ENCODE assay signal across 9 cellular contexts in the genomic region with DNA sequence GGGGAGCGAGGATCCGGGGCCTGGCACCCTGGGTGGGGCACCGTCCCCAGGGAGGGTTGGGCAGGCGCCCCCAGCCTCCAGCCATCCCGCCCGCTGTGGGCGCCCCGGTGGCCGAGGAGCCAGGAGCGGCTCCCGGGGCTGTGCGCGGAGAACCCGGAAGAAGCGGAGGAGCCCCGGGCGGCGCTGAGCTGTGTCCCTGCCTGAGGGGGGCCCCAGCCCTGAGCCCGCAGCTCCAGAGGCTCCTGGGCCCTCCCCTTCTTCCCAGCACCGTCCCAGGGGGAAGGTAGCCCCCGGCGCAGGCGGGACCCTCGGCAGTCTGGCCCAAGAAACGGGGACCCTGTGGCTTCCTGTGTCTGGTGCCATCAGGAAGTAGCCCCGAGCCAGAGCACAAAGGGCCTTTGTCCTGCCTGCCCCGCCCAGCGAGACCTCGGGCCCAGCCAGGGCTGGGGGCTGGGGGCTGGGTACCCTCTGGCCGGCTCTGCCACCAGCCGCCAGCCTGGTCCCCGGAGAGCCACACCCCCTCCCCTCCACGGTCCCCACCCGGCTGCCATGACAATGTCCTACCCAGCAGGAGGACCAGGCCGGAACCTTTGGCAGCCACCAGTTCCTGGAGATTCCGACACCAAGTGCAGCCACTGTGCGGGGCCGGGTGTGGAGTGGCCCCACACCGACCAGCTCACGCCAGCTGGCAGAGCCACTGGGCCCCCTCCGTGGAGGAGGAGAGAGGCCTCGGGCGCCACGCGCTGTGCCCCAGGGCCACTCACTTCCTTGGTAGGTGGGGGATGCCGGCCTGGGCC. TPM values are rescaled to one million over a fixed set of nuclear protein-coding genes. Genes with fewer than 3 reads are reported as not detected.
DNase-seq lines count a peak whose midpoint lies in the region; ATAC-seq and TF ChIP-seq lines count a peak whose summit lies in the region.
"Had no signal": no experiment of that assay in that cellular context is flagged by ENCODE, and none has a peak within 500 bp of the region (broad histone marks: within the 10 kb centered on the region; RNA-seq: fewer than 3 reads in every experiment).

No MANE protein-coding gene starts in this region.

- H3K27me3 ChIP-seq in fibroblast of lung (ENCODE audit: control insufficient read depth, insufficient read depth, low read length): no peaks in the 10 kb centered on the region
- peaks cover 0 to 12% of the 10 kb centered on the region in 2 donors for H3K27me3 ChIP-seq in muscle layer of colon (ENCODE audit: control insufficient read depth in 1 of 2, insufficient read depth in 2 of 2, low read length in 2 of 2)

- H3K79me2 ChIP-seq in fibroblast of lung (ENCODE audit: control insufficient read depth, insufficient read depth, low read length): no peaks in the 10 kb centered on the region

- peak; percentile 66 for DNase-seq in activated T-cell treated with anti-CD3 and anti-CD28 coated beads, Interleukin-2, amount 50 U/mL, for 1 hour
- no peak for DNase-seq in activated T-cell treated with anti-CD3 and anti-CD28 coated beads for 4 hours
- DNase-seq in HuH-7.5 (ENCODE audit: low spot score): peak; percentile 89
- peak; percentile 69 for DNase-seq in activated CD8-positive, alpha-beta memory T cell treated with anti-CD3 and anti-CD28 coated beads, Interleukin-2, amount 50 U/mL, for 48 hours
- peak; percentile 8 to 27 for DNase-seq in fibroblast of lung (ENCODE audit: low read depth in 2 of 2)
- DNase-seq in kidney glomerular epithelial cell (lab: John Stamatoyannopoulos, UW): no peak

- H3K4me1 ChIP-seq in fibroblast of lung (ENCODE audit: control insufficient read depth, extremely low read depth, insufficient read depth, low read length) (peaks cover 3% of the 10 kb centered on the region), muscle layer of colon (ENCODE audit: insufficient read depth, low read length) (peaks cover 11% of the 10 kb centered on the region)

- peak overlapping the region; percentile 71 for H3K9ac ChIP-seq in fibroblast of lung (ENCODE audit: insufficient read depth, low read length)
- H3K9ac ChIP-seq in muscle layer of colon (ENCODE audit: low read length): peak overlapping the region; percentile 68

- H3K27ac ChIP-seq in fibroblast of lung (ENCODE audit: insufficient read depth, low read length): peak overlapping the region; percentile 64
- H3K27ac ChIP-seq in muscle layer of colon (ENCODE audit: low read depth, low read length): peak overlapping the region; percentile 88

- no peak for TF ChIP-seq CTCF in fibroblast of lung (conservative IDR thresholded peaks at IDR 0.05 in 1 of 2, IDR thresholded peaks at IDR 0.05 in 1 of 2; ENCODE audit: low read depth in 1 of 2, low read length in 2 of 2)

- H3K36me3 ChIP-seq in fibroblast of lung (ENCODE audit: control insufficient read depth, insufficient read depth, low read length): no peaks in the 10 kb centered on the region
- no peaks in the 10 kb centered on the region for H3K36me3 ChIP-seq in muscle layer of colon (ENCODE audit: insufficient read depth, low read length)

- H3K9me3 ChIP-seq in fibroblast of lung (ENCODE audit: control insufficient read depth, insufficient read depth, low read depth, low read length) (no peaks in the 10 kb centered on the region), muscle layer of colon (ENCODE audit: low read length) (no peaks in the 10 kb centered on the region)

- peak overlapping the region; percentile 67 for H2AFZ ChIP-seq in fibroblast of lung (ENCODE audit: low read length)

- peak overlapping the region; percentile 39 to 65 (median 48) for H3K4me3 ChIP-seq in fibroblast of lung (replicated peaks in 1 of 4; ENCODE audit: control extremely low read depth in 1 of 4, insufficient read depth in 1 of 4, low read depth in 3 of 4, low read length in 4 of 4)
- H3K4me3 ChIP-seq in muscle layer of colon (ENCODE audit: low read depth in 1 of 2, low read length in 2 of 2): peak overlapping the region; percentile 73 to 74

- no peak for ATAC-seq in GM21737 (IDR thresholded peaks at IDR 0.05; ENCODE audit: unreplicated experiment)

- peak overlapping the region; percentile 72 for H3K4me2 ChIP-seq in fibroblast of lung (ENCODE audit: extremely low read depth, insufficient read depth, low read length)

- no peaks in the 10 kb centered on the region for H4K20me1 ChIP-seq in fibroblast of lung (ENCODE audit: control insufficient read depth, extremely low read depth, insufficient read depth, low read length)

RNA-seq across cellular contexts. Expression of a gene that starts 15.6 kb away (rescaled TPM):
- under 0.01 TPM in 1 of 2 replicates, not detected in the other for total RNA-seq in fibroblast of lung
- not detected in 2 replicates for polyA plus RNA-seq in fibroblast of lung
- polyA plus RNA-seq in fibroblast of lung (2012): not detected in 2 replicates
- not detected in 2 replicates for polyA minus RNA-seq in fibroblast of lung (ENCODE audit: low replicate concordance)
- total RNA-seq: pulmonary artery endothelial cell had no signal

RNA-seq across cellular contexts. Expression of a gene that starts 42.2 kb away (rescaled TPM):
- 3.1 and 3.3 TPM in 2 replicates for total RNA-seq in fibroblast of lung
- 2.6 and 3.4 TPM in 2 replicates for polyA plus RNA-seq in fibroblast of lung
- 5.0 and 6.2 TPM in 2 replicates for polyA plus RNA-seq in fibroblast of lung (2012)
- 1.7 TPM in 2 replicates for polyA minus RNA-seq in fibroblast of lung (ENCODE audit: low replicate concordance)

RNA-seq across cellular contexts. Expression of a gene that starts 48.3 kb away (rescaled TPM):
- 0.77 and 1.3 TPM in 2 replicates for total RNA-seq in fibroblast of lung
- 0.10 TPM in 1 of 2 replicates, not detected in the other for polyA plus RNA-seq in fibroblast of lung
- 0.10 and 0.41 TPM in 2 replicates for polyA plus RNA-seq in fibroblast of lung (2012)
- not detected in 2 replicates for polyA minus RNA-seq in fibroblast of lung (ENCODE audit: low replicate concordance)
- total RNA-seq: pulmonary artery endothelial cell had no signal

RNA-seq across cellular contexts. Expression of a gene that starts 55.8 kb away (rescaled TPM):
- total RNA-seq in fibroblast of lung: under 0.01 and 0.17 TPM in 2 replicates
- polyA plus RNA-seq in fibroblast of lung: 0.05 TPM in 1 of 2 replicates, not detected in the other
- 0.10 and 0.33 TPM in 2 replicates for polyA plus RNA-seq in fibroblast of lung (2012)
- polyA minus RNA-seq in fibroblast of lung (ENCODE audit: low replicate concordance): not detected in 2 replicates

Comparison
In these comparisons a context has a peak if more than half of its experiments do, and no peak if none do; other contexts are left out.
1. DNase-seq: peak in activated T-cell treated with anti-CD3 and anti-CD28 coated beads, Interleukin-2, amount 50 U/mL, for 1 hour (single experiment), HuH-7.5 (single experiment), activated CD8-positive, alpha-beta memory T cell treated with anti-CD3 and anti-CD28 coated beads, Interleukin-2, amount 50 U/mL, for 48 hours (single experiment) and fibroblast of lung (2 of 2); none in activated T-cell treated with anti-CD3 and anti-CD28 coated beads for 4 hours (single experiment) and kidney glomerular epithelial cell (single experiment).